Comparison of ENCODE assay signal across 9 cellular contexts in genomic region chr20:62362991-62363919, GRCh38. TPM values are rescaled to one million over a fixed set of nuclear protein-coding genes. Genes with fewer than 3 reads are reported as not detected.
DNase-seq lines count a peak whose midpoint lies in the region; ATAC-seq, FAIRE-seq and TF ChIP-seq lines count a peak whose summit lies in the region.
"Had no signal": no experiment of that assay in that cellular context is flagged by ENCODE, and none has a peak within 500 bp of the region (broad histone marks: within the 10 kb centered on the region; RNA-seq: fewer than 3 reads in every experiment).

No MANE protein-coding gene starts in this region.

- intact Hi-C loops in tibial artery (cut with DNase I; ENCODE audit: low total_unique reads): no loop called here

- no peaks in the 10 kb centered on the region for H3K27me3 ChIP-seq in HUES64 (ENCODE audit: insufficient read depth, low read length)
- no peaks in the 10 kb centered on the region for H3K27me3 ChIP-seq in bronchial epithelial cell (ENCODE audit: control insufficient read depth, insufficient read depth, low read length)
- no peaks in the 10 kb centered on the region for H3K27me3 ChIP-seq in tibial artery
- no peaks in the 10 kb centered on the region for H3K27me3 ChIP-seq in small intestine (ENCODE audit: control insufficient read depth in 2 of 2, insufficient read depth in 2 of 2, low read length in 2 of 2)

- H3K36me3 ChIP-seq in HUES64 (ENCODE audit: insufficient read depth, low read length) (peaks cover 14% of the 10 kb centered on the region), bronchial epithelial cell (ENCODE audit: control insufficient read depth, insufficient read depth, low read length) (peaks cover 27% of the 10 kb centered on the region), tibial artery (peaks cover 0 to 14% (median 0%) of the 10 kb centered on the region in 3 donors), small intestine (ENCODE audit: control insufficient read depth in 2 of 2, insufficient read depth in 2 of 2, low read length in 2 of 2) (no peaks in the 10 kb centered on the region)
- H3K36me3 ChIP-seq: Peyer's patch had no signal

- H3K27ac ChIP-seq in HUES64 (ENCODE audit: low read depth, low read length) (peak overlapping the region; percentile 92), tibial artery (peak overlapping the region; percentile 96 to 98), small intestine (ENCODE audit: low read depth in 1 of 2, low read length in 1 of 2) (no peak overlapping the region)

- H3K4me3 ChIP-seq in HUES64 (ENCODE audit: low read length): no peak overlapping the region
- no peak overlapping the region for H3K4me3 ChIP-seq in bronchial epithelial cell (ENCODE audit: low read depth, low read length)
- H3K4me3 ChIP-seq in tibial artery: peak overlapping the region; percentile 77 to 93
- no peak overlapping the region for H3K4me3 ChIP-seq in small intestine (ENCODE audit: low read depth in 1 of 2, low read length in 2 of 2)

- H3K9me3 ChIP-seq in HUES64 (ENCODE audit: insufficient read depth, low read depth, low read length): no peaks in the 10 kb centered on the region
- H3K9me3 ChIP-seq in tibial artery: no peaks in the 10 kb centered on the region
- no peaks in the 10 kb centered on the region for H3K9me3 ChIP-seq in small intestine (ENCODE audit: control insufficient read depth, low read depth)
- H3K9me3 ChIP-seq: Peyer's patch had no signal

- H3K9ac ChIP-seq in HUES64 (ENCODE audit: low read depth, low read length): peak overlapping the region; percentile 17; the same call in 1 of the 2 replicates

- H3K4me1 ChIP-seq in HUES64 (ENCODE audit: insufficient read depth, low read length): peaks cover 55% of the 10 kb centered on the region
- H3K4me1 ChIP-seq in tibial artery: peaks cover 11 to 92% (median 82%) of the 10 kb centered on the region in 4 donors
- peaks cover 0 to 5% of the 10 kb centered on the region in 2 donors for H3K4me1 ChIP-seq in small intestine (ENCODE audit: control insufficient read depth in 2 of 2, insufficient read depth in 1 of 2, low read depth in 1 of 2, low read length in 1 of 2)

- FAIRE-seq in bronchial epithelial cell (lab: Jason Lieb, UNC) (no peak), small intestine (lab: Jason Lieb, UNC) (no peak)

- no peak for ATAC-seq in HG03520 (IDR thresholded peaks at IDR 0.05; ENCODE audit: unreplicated experiment)

- 71% methylated on average over 20 of the region's 20 CpGs for WGBS in HUES64
- 61 to 78% (median 71%) methylated on average over 20 of the region's 20 CpGs for WGBS in small intestine, 3 donors

- DNase-seq in bronchial epithelial cell (ENCODE audit: low read depth) (no peak), kidney tubule cell (ENCODE audit: low spot score) (peak; percentile 54), tibial artery (peak in 1 of 2 donors; percentile 81), small intestine (no peak), NOMO-1 treated with dmso at 0.1 percent for 144 hours (lab: John Stamatoyannopoulos, UW; ENCODE audit: unreplicated experiment) (no peak), NCI-H1048 (lab: John Stamatoyannopoulos, UW) (no peak)
- DNase-seq: Peyer's patch had no signal

- TF ChIP-seq CTCF in bronchial epithelial cell (IDR thresholded peaks at IDR 0.05; ENCODE audit: insufficient read depth, low read length, severe bottlenecking) (peak; percentile 21), tibial artery (IDR thresholded peaks at IDR 0.05) (peak; percentile 14 to 15)

RNA-seq across cellular contexts. Expression of gene LAMA5, which starts 3.9 kb away (rescaled TPM):
- 53.2 TPM for polyA plus RNA-seq in HUES64 (2013, experiment 1 of 2)
- polyA plus RNA-seq in HUES64 (2013, experiment 2 of 2): 64.5 TPM
- total RNA-seq in bronchial epithelial cell: 61.6 and 99.5 TPM in 2 replicates
- 10 to 100 TPM in 1 of 3 donors, 1 to 10 TPM in 2; 1.3 to 39.8 (median 6.2) TPM for polyA plus RNA-seq in small intestine

RNA-seq across cellular contexts. Expression of gene RPS21, which starts 23.6 kb away (rescaled TPM):
- polyA plus RNA-seq in HUES64 (2013, experiment 1 of 2): 1,380 TPM
- 1,333 TPM for polyA plus RNA-seq in HUES64 (2013, experiment 2 of 2)
- total RNA-seq in bronchial epithelial cell: 1,471 and 1,737 TPM in 2 replicates
- 1,000 to 10,000 TPM; 2,545 to 8,814 (median 4,142) TPM for polyA plus RNA-seq in small intestine

RNA-seq across cellular contexts. Expression of gene CABLES2, which starts 43.8 kb away (rescaled TPM):
- polyA plus RNA-seq in HUES64 (2013, experiment 1 of 2): 8.8 TPM
- 9.9 TPM for polyA plus RNA-seq in HUES64 (2013, experiment 2 of 2)
- total RNA-seq in bronchial epithelial cell: 0.51 and 1.3 TPM in 2 replicates
- 1 to 10 TPM; 1.3 to 4.7 (median 2.4) TPM for polyA plus RNA-seq in small intestine

Comparison
In these comparisons a context has a peak if more than half of its experiments do, and no peak if none do; other contexts are left out.
1. H3K27ac ChIP-seq: peak in HUES64 (single experiment) and tibial artery (2 of 2); none in small intestine (0 of 2).
2. H3K4me3 ChIP-seq: peak in tibial artery (2 of 2); none in HUES64 (single experiment), bronchial epithelial cell (single experiment) and small intestine (0 of 2).